ENCODE assay signal across 11 cellular contexts in the genomic region with DNA sequence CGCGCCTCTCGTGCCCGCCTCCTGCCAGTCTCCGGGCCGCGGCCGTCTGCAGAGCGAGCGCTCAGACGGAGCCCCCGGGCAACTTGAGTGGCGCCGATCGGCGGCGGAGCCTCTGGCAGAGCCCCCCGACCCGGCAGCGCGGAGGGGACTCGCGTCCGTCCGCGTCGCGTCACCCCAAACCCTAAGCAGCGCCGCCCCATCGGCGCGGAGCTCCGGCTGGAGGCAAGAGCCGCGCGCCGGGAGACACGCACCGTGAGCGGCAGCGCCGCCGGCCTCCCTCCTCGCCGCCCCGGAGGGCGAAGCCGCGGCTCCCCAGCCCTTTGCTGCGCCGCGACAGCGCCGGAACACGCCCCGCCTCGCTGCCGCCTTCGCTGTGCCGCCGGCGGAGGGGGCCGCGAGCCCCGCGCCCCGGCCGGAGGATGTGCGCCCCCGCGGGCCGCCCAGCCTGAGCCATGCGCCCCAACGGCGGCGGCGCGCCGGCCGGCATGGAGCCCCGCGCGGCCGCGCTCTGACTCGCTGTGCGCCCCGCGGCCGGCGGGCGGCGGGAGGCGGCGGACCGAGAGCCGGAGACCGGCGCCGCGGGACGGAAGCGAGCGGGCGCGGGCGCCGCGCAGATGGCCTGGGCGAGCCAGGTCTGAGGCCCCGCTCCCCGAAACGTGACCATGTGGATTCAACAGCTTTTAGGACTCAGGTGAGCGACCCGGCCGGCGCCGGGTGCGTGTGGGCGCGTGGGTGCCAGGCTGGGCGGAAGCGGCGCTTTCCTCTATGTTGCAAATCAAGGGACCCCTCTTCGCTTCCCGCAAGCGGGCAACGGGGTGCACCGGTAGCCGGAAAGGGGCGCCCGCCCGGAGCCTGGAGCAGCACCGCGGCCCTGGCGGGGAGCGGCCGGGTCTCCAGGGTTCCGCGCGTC.
A peak's percentile ranks its signal among the peaks of the same experiment; 100 is the strongest.
DNase-seq lines count a peak whose midpoint lies in the region; ATAC-seq and TF ChIP-seq lines count a peak whose summit lies in the region.
"Had no signal": no experiment of that assay in that cellular context is flagged by ENCODE, and none has a peak within 500 bp of the region (broad histone marks: within the 10 kb centered on the region; RNA-seq: fewer than 3 reads in every experiment).

No MANE protein-coding gene starts in this region.

- DNase-seq in NCI-H2171 treated with DMSO at 0.1 percent for 48 hours (lab: John Stamatoyannopoulos, UW) (peak; percentile 1), NCI-H2171 (lab: John Stamatoyannopoulos, UW) (no peak), RWPE2 (ENCODE audit: low spot score) (no peak)
- no peak for DNase-seq in stimulated activated naive CD4-positive, alpha-beta T cell (lab: John Stamatoyannopoulos, UW)
- no peak for DNase-seq in stimulated activated CD4-positive, alpha-beta T cell treated with anti-CD3 and anti-CD28 coated beads, Interleukin-1b, Interleukin-23, amount 100 ng/mL, for 48 hours
- DNase-seq: activated CD4-positive, alpha-beta memory T cell treated with anti-CD3 and anti-CD28 coated beads for 36 hours; NCI-H2081 had no signal

- no peaks in the 10 kb centered on the region for H3K27me3 ChIP-seq in RWPE2 (ENCODE audit: insufficient read depth, poor library complexity, severe bottlenecking)

- peaks cover 27% of the 10 kb centered on the region for H3K4me1 ChIP-seq in RWPE2 (ENCODE audit: insufficient read depth, poor library complexity, severe bottlenecking)

- no peaks in the 10 kb centered on the region for H3K9me3 ChIP-seq in RWPE2 (ENCODE audit: severe bottlenecking)

- TF ChIP-seq CTCF in RWPE2 (IDR thresholded peaks at IDR 0.05; ENCODE audit: poor library complexity, severe bottlenecking), result no peak

- H3K27ac ChIP-seq in RWPE2 (ENCODE audit: poor library complexity, severe bottlenecking) (peak overlapping the region; percentile 44), skin epidermis (no peak overlapping the region)
- H3K27ac ChIP-seq: SK-N-MC had no signal

- no peaks in the 10 kb centered on the region for H3K36me3 ChIP-seq in RWPE2 (ENCODE audit: low read depth)

- ATAC-seq in RWPE2 (ENCODE audit: low read depth), result no peak
- ATAC-seq in HG03378 (IDR thresholded peaks at IDR 0.05; ENCODE audit: unreplicated experiment), result no peak

- H3K4me3 ChIP-seq in RWPE2 (ENCODE audit: severe bottlenecking), result peak overlapping the region; percentile 81
- peak overlapping the region; percentile 41 for H3K4me3 ChIP-seq in iPS-11a (ENCODE audit: low read depth, low read length)
- H3K4me3 ChIP-seq in skin epidermis, result peak overlapping the region in 6 of 7 experiments; percentile 9 to 42 (median 23)
- H3K4me3 ChIP-seq: SK-N-MC had no signal

Comparison
In these comparisons a context has a peak if more than half of its experiments do, and no peak if none do; other contexts are left out.
1. H3K4me3 ChIP-seq: peak in every context shown above with its lines; median percentile 81 in RWPE2; 41 in iPS-11a; 23 in skin epidermis.